15 cellular contexts compared by ENCODE assay signal in the genomic region with DNA sequence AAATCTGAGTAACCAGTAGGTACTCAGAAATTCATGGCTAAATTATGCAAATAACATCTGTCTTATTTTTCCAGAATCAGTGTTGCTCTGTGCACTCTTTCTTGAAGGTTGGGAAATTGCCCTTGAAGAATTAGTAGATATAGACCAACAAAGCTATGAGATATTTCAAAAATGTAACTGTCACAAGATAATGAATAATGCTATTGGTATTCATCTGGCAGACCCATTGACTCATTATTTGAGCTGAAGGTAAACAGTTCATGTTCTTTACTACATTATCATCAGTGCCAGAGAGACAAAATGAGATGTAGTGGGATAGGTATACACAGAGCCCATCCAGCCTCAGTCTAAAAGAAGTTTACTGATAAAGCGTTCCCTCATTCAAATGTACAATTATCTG.
DNase-seq lines count a peak whose midpoint lies in the region; FAIRE-seq and TF ChIP-seq lines count a peak whose summit lies in the region.
"Had no signal": no experiment of that assay in that cellular context is flagged by ENCODE, and none has a peak within 500 bp of the region (broad histone marks: within the 10 kb centered on the region; RNA-seq: fewer than 3 reads in every experiment).

No MANE protein-coding gene starts in this region.

- H3K27me3 ChIP-seq in endothelial cell of umbilical vein (ENCODE audit: control insufficient read depth in 2 of 2, insufficient read depth in 2 of 2, low read length in 2 of 2): no peaks in the 10 kb centered on the region
- no peaks in the 10 kb centered on the region for H3K27me3 ChIP-seq in spleen (replicated peaks in 1 of 7)
- no peaks in the 10 kb centered on the region for H3K27me3 ChIP-seq in thyroid gland
- H3K27me3 ChIP-seq: left lung had no signal

- intact Hi-C loops in endothelial cell of umbilical vein (cut with micrococcal nuclease): no loop called here
- intact Hi-C loops in spleen (cut with DNase I; ENCODE audit: low total_unique reads): no loop called here
- intact Hi-C loops in thyroid gland (cut with DNase I): no loop called here

- H3K79me2 ChIP-seq in endothelial cell of umbilical vein (ENCODE audit: control insufficient read depth, insufficient read depth, low read length): no peaks in the 10 kb centered on the region

- H2AFZ ChIP-seq in endothelial cell of umbilical vein (ENCODE audit: low read depth, low read length): no peak overlapping the region

- CTCF ChIA-PET in endothelial cell of umbilical vein (lab: Charles Lee): interaction anchor here (1.0 to 2.3 kb wide), 5 partner anchors 10 to 1240 kb away, joined by 3 to 11 read pairs (median 6); no protein-coding TSS in a partner anchor

- POLR2A ChIA-PET in endothelial cell of umbilical vein (lab: Charles Lee): interaction anchor here (0.7 kb wide), 1 partner anchor 19 kb away, joined by 3 read pairs; no protein-coding TSS in a partner anchor

- H3K36me3 ChIP-seq in endothelial cell of umbilical vein (ENCODE audit: control insufficient read depth in 2 of 2, extremely low read depth in 1 of 2, insufficient read depth in 2 of 2, low read length in 2 of 2) (no peaks in the 10 kb centered on the region), spleen (no peaks in the 10 kb centered on the region), thyroid gland (no peaks in the 10 kb centered on the region)
- H3K36me3 ChIP-seq: left lung had no signal

- H3K4me2 ChIP-seq in endothelial cell of umbilical vein (ENCODE audit: insufficient read depth, low read length): no peak overlapping the region

- TF ChIP-seq CTCF in endothelial cell of umbilical vein (IDR thresholded peaks at IDR 0.05; ENCODE audit: extremely low read depth in 1 of 2, insufficient read depth in 1 of 2, low read depth in 1 of 2, low read length in 2 of 2) (no peak), spleen (IDR thresholded peaks at IDR 0.05 in 8 of 11, conservative IDR thresholded peaks at IDR 0.05 in 3 of 11) (no peak), thyroid gland (IDR thresholded peaks at IDR 0.05) (no peak)

- H3K9me3 ChIP-seq in endothelial cell of umbilical vein (replicated peaks; ENCODE audit: control insufficient read depth, insufficient read depth, low read length): no peaks in the 10 kb centered on the region
- no peaks in the 10 kb centered on the region for H3K9me3 ChIP-seq in spleen
- H3K9me3 ChIP-seq in thyroid gland: no peaks in the 10 kb centered on the region
- H3K9me3 ChIP-seq: left lung had no signal

- TF ChIP-seq POLR2A in H54 (IDR thresholded peaks at IDR 0.05; ENCODE audit: low read depth, low read length) (no peak), endothelial cell of umbilical vein (IDR thresholded peaks at IDR 0.05; ENCODE audit: low read depth, low read length) (no peak), spleen (IDR thresholded peaks at IDR 0.05) (no peak), thyroid gland (IDR thresholded peaks at IDR 0.05) (no peak)

- 79 to 93% (median 88%) methylated on average over 1 of the region's 1 CpG for WGBS in spleen, 5 donors
- 66 to 69% methylated on average over 1 of the region's 1 CpG for WGBS in thyroid gland, 2 donors

- no peaks in the 10 kb centered on the region for H3K9me1 ChIP-seq in endothelial cell of umbilical vein (replicated peaks; ENCODE audit: control insufficient read depth, extremely low read depth, insufficient read depth, low read length)

- DNase-seq in H54 (ENCODE audit: insufficient read length, low spot score): peak; percentile 0
- peak; percentile 58 for DNase-seq in RCC 7860 (ENCODE audit: low spot score)
- DNase-seq in endothelial cell of umbilical vein (ENCODE audit: low read depth, low spot score): peak; percentile 32
- peak; percentile 55 for DNase-seq in non-pigmented ciliary epithelial cell (ENCODE audit: low read depth)
- DNase-seq in DMS79 treated with DMSO at 0.1 percent for 48 hours (lab: John Stamatoyannopoulos, UW): no peak
- DNase-seq in spleen: no peak
- DNase-seq in thyroid gland: no peak
- DNase-seq in anterior cingulate cortex (lab: John Stamatoyannopoulos, UW): no peak
- DNase-seq: CD4-positive, CD25-positive, alpha-beta regulatory T cell; GDM1; glutamatergic neuron; left lung; NCI-H1417 treated with DMSO at 0.1 percent for 48 hours; NCI-H510A; right cardiac atrium had no signal

- H3K4me1 ChIP-seq in endothelial cell of umbilical vein (ENCODE audit: control insufficient read depth, extremely low read depth, insufficient read depth, low read length) (peaks cover 5% of the 10 kb centered on the region), spleen (no peaks in the 10 kb centered on the region), thyroid gland (no peaks in the 10 kb centered on the region)

- H3K27ac ChIP-seq in endothelial cell of umbilical vein (ENCODE audit: insufficient read depth, low read depth, low read length) (no peak overlapping the region), spleen (no peak overlapping the region), thyroid gland (no peak overlapping the region)
- H3K27ac ChIP-seq: left lung had no signal

- no peak overlapping the region for H3K9ac ChIP-seq in endothelial cell of umbilical vein (replicated peaks; ENCODE audit: extremely low read depth, insufficient read depth, low read length)

- H3K4me3 ChIP-seq in endothelial cell of umbilical vein (replicated peaks in 1 of 3; ENCODE audit: insufficient read depth in 1 of 3, low read depth in 1 of 3, low read length in 3 of 3) (no peak overlapping the region), spleen (no peak overlapping the region), thyroid gland (replicated peaks in 1 of 3) (no peak overlapping the region)
- H3K4me3 ChIP-seq: left lung had no signal

- FAIRE-seq in H54 (lab: Jason Lieb, UNC): peak; percentile 30
- FAIRE-seq in RCC 7860 (lab: Jason Lieb, UNC): peak; percentile 47
- no peak for FAIRE-seq in endothelial cell of umbilical vein (lab: Jason Lieb, UNC)

- no peaks in the 10 kb centered on the region for H4K20me1 ChIP-seq in endothelial cell of umbilical vein (replicated peaks; ENCODE audit: control insufficient read depth, extremely low read depth, insufficient read depth, low read length)

- dilution Hi-C loops in endothelial cell of umbilical vein (cut with MboI; ENCODE audit: extremely low pct_ligation_motif_present, low sequenced_read_pairs): no loop called here

- no TSS peak for BruUV-seq in endothelial cell of umbilical vein (replicated peaks; lab: Mats Ljungman, UMichigan)

TF ChIP-seq in endothelial cell of umbilical vein, 7 proteins besides CTCF, POLR2A, EP300 and RAD21:
- TF ChIP-seq POLR2AphosphoS5 (IDR thresholded peaks at IDR 0.05; ENCODE audit: insufficient read depth, low read depth, low read length) (no peak), FOS (IDR thresholded peaks at IDR 0.05; ENCODE audit: borderline replicate concordance, insufficient read depth, low read length) (peak; percentile 31), JUN (IDR thresholded peaks at IDR 0.05; ENCODE audit: borderline replicate concordance, insufficient read depth, insufficient read length, low read depth) (peak; percentile 11)

Comparison
In these comparisons a context has a peak if more than half of its experiments do, and no peak if none do; other contexts are left out.
1. DNase-seq: peak in H54 (single experiment), RCC 7860 (single experiment), endothelial cell of umbilical vein (single experiment) and non-pigmented ciliary epithelial cell (single experiment); none in DMS79 treated with DMSO at 0.1 percent for 48 hours (single experiment), spleen (single experiment), thyroid gland (0 of 2) and anterior cingulate cortex (0 of 58).